Comparison of ENCODE assay signal across 24 cellular contexts in the genomic region with DNA sequence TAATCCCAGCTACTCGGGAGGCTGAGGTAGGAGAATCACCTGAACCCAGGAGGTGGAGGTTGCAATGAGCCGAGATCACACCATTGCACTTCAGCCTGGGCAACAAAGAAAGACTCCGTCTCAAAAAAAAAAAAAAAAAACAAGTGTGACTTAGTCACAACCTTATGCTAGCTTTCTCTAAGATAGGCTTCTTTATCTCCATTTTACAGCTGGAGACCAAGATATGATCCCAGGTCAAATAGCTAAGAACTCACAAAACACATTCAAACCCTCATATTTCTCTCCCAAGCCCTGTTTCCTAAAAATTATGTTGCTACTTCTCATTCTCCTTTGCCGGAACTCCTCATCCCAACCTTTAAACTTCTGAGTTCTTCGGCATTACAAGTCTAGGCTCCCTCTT. TPM values are rescaled to one million over a fixed set of nuclear protein-coding genes. Genes with fewer than 3 reads are reported as not detected.
DNase-seq lines count a peak whose midpoint lies in the region; ATAC-seq, FAIRE-seq and TF ChIP-seq lines count a peak whose summit lies in the region.
"Had no signal": no experiment of that assay in that cellular context is flagged by ENCODE, and none has a peak within 500 bp of the region (broad histone marks: within the 10 kb centered on the region; RNA-seq: fewer than 3 reads in every experiment).

No MANE protein-coding gene starts in this region.

- ATAC-seq in GM23338 (no peak), T-helper 17 cell (no peak), body of pancreas (no peak), pancreas (peak; percentile 20 to 33 (median 31))
- ATAC-seq: HCT116, HepG2, Panc1 had no signal

- no peaks in the 10 kb centered on the region for H3K9me3 Mint-ChIP-seq in GM23338
- H3K9me3 Mint-ChIP-seq: CD4-positive, alpha-beta T cell had no signal

- WGBS in body of pancreas, 2 donors: 41 to 47% methylated on average over 5 of the region's 5 CpGs
- 45 to 60% methylated on average over 5 of the region's 5 CpGs for WGBS in pancreas, 2 donors

- no peaks in the 10 kb centered on the region for H4K20me1 ChIP-seq in GM23338 (replicated peaks; ENCODE audit: insufficient read depth)
- H4K20me1 ChIP-seq: BLaER1 treated with 17β-estradiol and CSF1 and Interleukin-3, amounts not matched to agents 10 nM and 100 nM had no signal

- TF ChIP-seq POLR2A in body of pancreas (IDR thresholded peaks at IDR 0.05) (no peak), H54 (IDR thresholded peaks at IDR 0.05; ENCODE audit: low read depth, low read length) (no peak)

- no peak overlapping the region for H3K4me2 ChIP-seq in GM23338
- H3K4me2 ChIP-seq: BLaER1 treated with 17β-estradiol and CSF1 and Interleukin-3, amounts not matched to agents 10 nM and 100 nM had no signal

- no peaks in the 10 kb centered on the region for H3K36me3 ChIP-seq in GM23338 (ENCODE audit: insufficient read depth)
- no peaks in the 10 kb centered on the region for H3K36me3 ChIP-seq in body of pancreas (replicated peaks in 1 of 2; ENCODE audit: insufficient read depth in 1 of 2, low read depth in 2 of 2)
- H3K36me3 ChIP-seq in pancreas: no peaks in the 10 kb centered on the region
- H3K36me3 ChIP-seq: BLaER1 treated with 17β-estradiol and CSF1 and Interleukin-3, amounts not matched to agents 10 nM and 100 nM had no signal

- H3K27ac ChIP-seq in GM23338 (ENCODE audit: low read depth) (no peak overlapping the region), body of pancreas (peak overlapping the region; percentile 53 to 69 (median 63)), pancreas (peak overlapping the region in 3 of 4 donors; percentile 22 to 55 (median 24))
- H3K27ac ChIP-seq: BLaER1 treated with 17β-estradiol and CSF1 and Interleukin-3, amounts not matched to agents 10 nM and 100 nM; RWPE1 had no signal

- no peaks in the 10 kb centered on the region for H3F3A ChIP-seq in GM23338 (replicated peaks; ENCODE audit: low read depth)

- intact Hi-C loops in body of pancreas (cut with DNase I) (no loop called here), pancreas (cut with DNase I) (no loop called here)

- DNase-seq in GM23338 (ENCODE audit: low spot score) (no peak), T-helper 17 cell (no peak), body of pancreas (no peak), pancreas (no peak), H54 (ENCODE audit: insufficient read length, low spot score) (no peak), activated T-cell treated with anti-CD3 and anti-CD28 coated beads for 4 hours (no peak), activated gamma-delta T cell (lab: John Stamatoyannopoulos, UW) (no peak)
- DNase-seq: CD4-positive, alpha-beta T cell; COR-L47; MV-4-11; NCI-H1105; NCI-H1436 treated with DMSO at 0.1 percent for 48 hours; NCI-H1930; NCI-H446 treated with DMSO at 0.1 percent for 48 hours; NCI-H526; NCI-H82; SHP77 had no signal

- FAIRE-seq in pancreas (lab: Jason Lieb, UNC): no peak
- no peak for FAIRE-seq in H54 (lab: Jason Lieb, UNC)
- FAIRE-seq: G401.6, H1, HepG2 had no signal

- H2AFZ ChIP-seq in GM23338: peak overlapping the region; percentile 23; the same call in 1 of the 2 replicates

- H3K4me3 Mint-ChIP-seq in GM23338 (no peak overlapping the region), T-helper 17 cell (no peak overlapping the region)
- H3K4me3 Mint-ChIP-seq: CD4-positive, alpha-beta T cell had no signal

- TF ChIP-seq CTCF in GM23338 (conservative IDR thresholded peaks at IDR 0.05; ENCODE audit: low read depth in 2 of 2): no peak
- TF ChIP-seq CTCF in body of pancreas (IDR thresholded peaks at IDR 0.05): no peak
- no peak for TF ChIP-seq CTCF in pancreas (IDR thresholded peaks at IDR 0.05)

- no peak overlapping the region for H3K27ac Mint-ChIP-seq in GM23338
- peak overlapping the region; percentile 29 for H3K27ac Mint-ChIP-seq in T-helper 17 cell
- H3K27ac Mint-ChIP-seq: CD4-positive, alpha-beta T cell had no signal

- H3K27me3 ChIP-seq in GM23338 (ENCODE audit: insufficient read depth): no peaks in the 10 kb centered on the region
- H3K27me3 ChIP-seq in body of pancreas: no peaks in the 10 kb centered on the region
- no peaks in the 10 kb centered on the region for H3K27me3 ChIP-seq in pancreas
- H3K27me3 ChIP-seq: BLaER1 treated with 17β-estradiol and CSF1 and Interleukin-3, amounts not matched to agents 10 nM and 100 nM had no signal

- H3K9me2 ChIP-seq in GM23338 (ENCODE audit: insufficient read depth): no peaks in the 10 kb centered on the region

- no peaks in the 10 kb centered on the region for H3K36me3 Mint-ChIP-seq in GM23338 (ENCODE audit: low read depth)
- no peaks in the 10 kb centered on the region for H3K36me3 Mint-ChIP-seq in T-helper 17 cell (ENCODE audit: low read depth)

- H3K4me1 ChIP-seq in GM23338 (ENCODE audit: insufficient read depth) (no peaks in the 10 kb centered on the region), body of pancreas (peaks cover 39% of the 10 kb centered on the region), pancreas (peaks cover 5 to 21% (median 5%) of the 10 kb centered on the region in 3 donors)

- H3K9me3 ChIP-seq in T-helper 17 cell (ENCODE audit: control insufficient read depth, low read length, poor library complexity, severe bottlenecking) (no peaks in the 10 kb centered on the region), body of pancreas (no peaks in the 10 kb centered on the region), pancreas (no peaks in the 10 kb centered on the region)
- H3K9me3 ChIP-seq: BLaER1 treated with 17β-estradiol and CSF1 and Interleukin-3, amounts not matched to agents 10 nM and 100 nM had no signal

- H3K4me1 Mint-ChIP-seq in GM23338 (no peaks in the 10 kb centered on the region), T-helper 17 cell (peaks cover 6% of the 10 kb centered on the region)

- H3K79me2 ChIP-seq in GM23338 (replicated peaks; ENCODE audit: insufficient read depth): no peaks in the 10 kb centered on the region

- peaks cover 10% of the 10 kb centered on the region for H3K27me3 Mint-ChIP-seq in GM23338 (ENCODE audit: insufficient read depth, low read depth, poor library complexity)
- H3K27me3 Mint-ChIP-seq in T-helper 17 cell: no peaks in the 10 kb centered on the region
- H3K27me3 Mint-ChIP-seq: CD4-positive, alpha-beta T cell had no signal

- H3K4me3 ChIP-seq in GM23338: no peak overlapping the region
- H3K4me3 ChIP-seq in body of pancreas: no peak overlapping the region
- no peak overlapping the region for H3K4me3 ChIP-seq in pancreas
- H3K4me3 ChIP-seq: BLaER1 treated with 17β-estradiol and CSF1 and Interleukin-3, amounts not matched to agents 10 nM and 100 nM had no signal

TF ChIP-seq in GM23338, 12 proteins besides CTCF, POLR2A, EP300 and RAD21:
- TF ChIP-seq POLR2AphosphoS5 (IDR thresholded peaks at IDR 0.05; ENCODE audit: low read depth) (no peak), ZNF331 (CRISPR knock-in tag; IDR thresholded peaks at IDR 0.05; ENCODE audit: low read depth) (no peak), NANOG (IDR thresholded peaks at IDR 0.05; ENCODE audit: borderline replicate concordance) (no peak)

RNA-seq across cellular contexts. Expression of a gene that starts 13.0 kb away (rescaled TPM):
- 40.4 and 63.9 TPM in 2 replicates for total RNA-seq in GM23338 (2014; rRNA removed; shearing (Covaris generic))
- polyA plus RNA-seq in GM23338 (2016; fragmentation: Nextera tagmentation; extraction: Ambion mirVana): 18.0 and 20.2 TPM in 2 replicates
- total RNA-seq in T-helper 17 cell: 10 to 100 TPM in 1 of 2 donors, 1 to 10 TPM in 1; 8.9 to 10.3 TPM
- 10 to 100 TPM; 20.8 to 36.6 TPM for total RNA-seq in body of pancreas
- 10 to 100 TPM; 17.3 to 25.1 (median 21.5) TPM for total RNA-seq in pancreas
- 10 to 100 TPM in 1 of 2 donors, 1 to 10 TPM in 1; 9.6 to 11.3 TPM for polyA plus RNA-seq in pancreas

RNA-seq across cellular contexts. Expression of a gene that starts 13.1 kb away (rescaled TPM):
- total RNA-seq in GM23338 (2014; rRNA removed; shearing (Covaris generic)): 23.6 and 29.0 TPM in 2 replicates
- 72.0 and 78.5 TPM in 2 replicates for polyA plus RNA-seq in GM23338 (2016; fragmentation: Nextera tagmentation; extraction: Ambion mirVana)
- total RNA-seq in T-helper 17 cell: 10 to 100 TPM; 21.5 to 24.7 TPM
- total RNA-seq in body of pancreas: 10 to 100 TPM; 11.2 to 16.9 TPM
- total RNA-seq in pancreas: 10 to 100 TPM in 1 of 6 donors, 1 to 10 TPM in 5; 6.8 to 12.5 (median 9.0) TPM
- 10 to 100 TPM in 1 of 2 donors, 1 to 10 TPM in 1; 6.1 to 11.2 TPM for polyA plus RNA-seq in pancreas

Comparison
In these comparisons a context has a peak if more than half of its experiments do, and no peak if none do; other contexts are left out.
1. ATAC-seq: peak in pancreas (4 of 4); none in GM23338 (single experiment), T-helper 17 cell (single experiment) and body of pancreas (single experiment).